In the genomic region with DNA sequence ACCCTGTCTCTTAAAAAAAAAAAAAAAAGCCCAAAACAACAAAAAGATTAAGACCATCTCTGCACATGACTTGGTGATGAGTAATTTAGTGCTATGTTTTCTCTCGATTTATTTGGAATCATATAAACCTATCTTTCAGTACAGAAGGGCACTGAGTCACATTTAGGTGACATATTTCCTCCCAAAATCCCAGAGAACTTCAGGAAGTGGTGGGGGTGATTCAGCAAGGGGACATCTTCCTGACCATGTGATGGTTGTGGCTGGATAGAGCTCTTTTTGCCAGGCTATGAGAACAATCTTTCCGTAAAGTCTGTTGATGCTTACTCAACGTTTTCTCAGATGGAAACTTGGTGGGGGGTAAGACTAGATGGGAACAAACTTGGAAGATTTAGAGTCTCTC, we compare ENCODE assay signal across 14 cellular contexts. TPM values are rescaled to one million over a fixed set of nuclear protein-coding genes. Genes with fewer than 3 reads are reported as not detected.
DNase-seq lines count a peak whose midpoint lies in the region; ATAC-seq, FAIRE-seq and TF ChIP-seq lines count a peak whose summit lies in the region.
"Had no signal": no experiment of that assay in that cellular context is flagged by ENCODE, and none has a peak within 500 bp of the region (broad histone marks: within the 10 kb centered on the region; RNA-seq: fewer than 3 reads in every experiment).

No MANE protein-coding gene starts in this region.

- peak overlapping the region; percentile 89 for H3K4me2 ChIP-seq in GM23248 (ENCODE audit: unreplicated experiment)

- no peaks in the 10 kb centered on the region for H4K20me1 ChIP-seq in GM23248 (ENCODE audit: insufficient read depth)

- intact Hi-C loops in gastrocnemius medialis (cut with DNase I; ENCODE audit: low total_unique reads) = no loop called here
- intact Hi-C loops in sciatic nerve (cut with DNase I) = no loop called here

- H3K27me3 ChIP-seq in GM23248 (replicated peaks; ENCODE audit: insufficient read depth) = no peaks in the 10 kb centered on the region
- H3K27me3 ChIP-seq in RWPE2 (ENCODE audit: insufficient read depth, poor library complexity, severe bottlenecking) = no peaks in the 10 kb centered on the region
- H3K27me3 ChIP-seq in gastrocnemius medialis = no peaks in the 10 kb centered on the region

- in situ Hi-C loops in GM23248 (cut with MboI) = no loop called here
- in situ Hi-C loops in gastrocnemius medialis (cut with MboI; ENCODE audit: low sequenced_read_pairs in 4 of 4) = no loop called here

- no peaks in the 10 kb centered on the region for H3K9me2 ChIP-seq in GM23248 (ENCODE audit: insufficient read depth)

- no peaks in the 10 kb centered on the region for H3K9me3 ChIP-seq in GM23248 (ENCODE audit: low read depth)
- no peaks in the 10 kb centered on the region for H3K9me3 ChIP-seq in RWPE2 (ENCODE audit: severe bottlenecking)
- no peaks in the 10 kb centered on the region for H3K9me3 ChIP-seq in gastrocnemius medialis

- H3K27ac ChIP-seq in GM23248 (peak overlapping the region; percentile 98), RWPE2 (ENCODE audit: poor library complexity, severe bottlenecking) (peak overlapping the region; percentile 74), gastrocnemius medialis (peak overlapping the region in 3 of 4 donors; percentile 8 to 29 (median 10))

- no peak for TF ChIP-seq POLR2A in gastrocnemius medialis (IDR thresholded peaks at IDR 0.05)

- TF ChIP-seq CTCF in RWPE2 (IDR thresholded peaks at IDR 0.05; ENCODE audit: poor library complexity, severe bottlenecking) (no peak), gastrocnemius medialis (IDR thresholded peaks at IDR 0.05 in 4 of 5, conservative IDR thresholded peaks at IDR 0.05 in 1 of 5) (no peak)

- H2AFZ ChIP-seq in GM23248 = no peak overlapping the region

- peaks cover 63% of the 10 kb centered on the region for H3F3A ChIP-seq in GM23248 (ENCODE audit: insufficient read depth)

- H3K36me3 ChIP-seq in GM23248 (ENCODE audit: low read depth) (peaks cover 1% of the 10 kb centered on the region; the same call in 1 of the 2 replicates), RWPE2 (ENCODE audit: low read depth) (no peaks in the 10 kb centered on the region), gastrocnemius medialis (no peaks in the 10 kb centered on the region)

- FAIRE-seq in frontal cortex (lab: Jason Lieb, UNC) = no peak

- H3K4me3 ChIP-seq in GM23248 (peak overlapping the region; percentile 30), RWPE2 (ENCODE audit: severe bottlenecking) (no peak overlapping the region), gastrocnemius medialis (no peak overlapping the region)
- H3K4me3 ChIP-seq: lung had no signal

- peak overlapping the region; percentile 75 for H3K9ac ChIP-seq in GM23248

- H3K4me1 ChIP-seq in GM23248 (ENCODE audit: insufficient read depth) (peaks cover 82% of the 10 kb centered on the region), RWPE2 (ENCODE audit: insufficient read depth, poor library complexity, severe bottlenecking) (peaks cover 43% of the 10 kb centered on the region), gastrocnemius medialis (peaks cover 19 to 24% of the 10 kb centered on the region in 2 donors)

- peak; percentile 31; the same call in 1 of the 3 replicates for ATAC-seq in RWPE2 (ENCODE audit: low read depth)
- ATAC-seq in gastrocnemius medialis = no peak
- ATAC-seq in HG03139 (IDR thresholded peaks at IDR 0.05; ENCODE audit: unreplicated experiment) = no peak
- ATAC-seq in sciatic nerve = no peak
- ATAC-seq: activated CD4-positive, alpha-beta T cell treated with anti-CD3 and anti-CD28 coated beads for 36 hours had no signal

- DNase-seq in GM23248 (peak; percentile 95), RWPE2 (ENCODE audit: low spot score) (no peak), fibroblast of gingiva (ENCODE audit: low read depth) (peak; percentile 85), gastrocnemius medialis (no peak), sciatic nerve (ENCODE audit: low spot score) (no peak), frontal cortex (ENCODE audit: low spot score in 2 of 2) (no peak), NCI-H2227 treated with DMSO at 0.1 percent for 48 hours (lab: John Stamatoyannopoulos, UW) (no peak)
- DNase-seq: activated CD4-positive, alpha-beta T cell treated with anti-CD3 and anti-CD28 coated beads for 36 hours; activated naive CD4-positive, alpha-beta T cell; NCI-H2107; retina; SHP77 had no signal

- peaks cover 91% of the 10 kb centered on the region for H3K79me2 ChIP-seq in GM23248 (ENCODE audit: insufficient read depth)

- WGBS in GM23248 (ENCODE audit: low coverage in 1 of 2, low lambda C conversion rate in 2 of 2, missing lambda C conversion rate in 2 of 2), 2 experiments = 0% methylated on average over 3 of the region's 3 CpGs

RNA-seq across cellular contexts. Expression of gene PPFIBP1, which starts 50.0 kb away (rescaled TPM):
- total RNA-seq in GM23248 (2014; rRNA removed; shearing (Covaris generic)) = 99.7 and 101 TPM in 2 replicates
- polyA plus RNA-seq in GM23248 (2016; fragmentation: Nextera tagmentation; extraction: Ambion mirVana) = 80.2 and 86.0 TPM in 2 replicates
- 10 to 100 TPM; 18.3 to 33.2 (median 27.4) TPM for total RNA-seq in gastrocnemius medialis
- 146 TPM for total RNA-seq in sciatic nerve
- total RNA-seq in frontal cortex = 69.3 TPM

Comparison
In these comparisons a context has a peak if more than half of its experiments do, and no peak if none do; other contexts are left out.
1. DNase-seq: peak in GM23248 (single experiment) and fibroblast of gingiva (single experiment); none in RWPE2 (single experiment), gastrocnemius medialis (0 of 2), sciatic nerve (single experiment), frontal cortex (0 of 2) and NCI-H2227 treated with DMSO at 0.1 percent for 48 hours (single experiment).
2. H3K27ac ChIP-seq: peak in every context shown above with its lines; median percentile 98 in GM23248; 74 in RWPE2; 10 in gastrocnemius medialis.